Comparison of ENCODE assay signal across 1 cellular context in the genomic region with DNA sequence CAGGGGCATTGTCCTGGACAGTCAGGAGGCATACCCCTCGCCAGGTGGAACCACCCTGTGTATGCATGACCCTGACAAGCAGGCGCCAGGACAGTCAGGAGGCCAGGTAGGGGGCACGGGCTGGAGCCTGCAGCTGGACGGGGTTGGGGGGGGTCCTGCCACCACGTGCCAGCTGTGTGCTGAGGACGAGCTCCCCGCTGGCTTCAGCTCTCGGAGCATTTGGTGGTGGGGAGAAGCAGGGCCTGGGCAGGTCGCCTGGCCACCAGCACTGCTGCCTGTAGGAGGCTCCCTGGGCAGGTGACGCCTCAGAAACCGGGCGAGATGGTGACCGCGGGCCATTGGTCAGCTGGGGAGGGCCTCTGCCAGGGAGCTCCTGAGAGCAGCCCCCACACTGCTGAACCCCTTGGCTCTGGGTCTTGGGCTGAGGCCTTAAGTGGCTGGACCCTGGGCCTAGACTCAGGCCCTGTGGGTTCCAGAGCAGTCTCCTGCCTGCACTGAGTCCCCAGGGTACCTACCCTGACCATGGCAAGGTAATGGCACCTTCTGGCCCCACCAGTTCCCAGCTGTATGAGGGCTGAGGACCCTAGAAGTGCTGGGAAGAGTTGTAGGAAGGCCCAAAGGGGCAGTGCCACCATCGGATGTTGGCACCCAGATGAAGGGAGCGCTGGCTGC.
A peak's percentile ranks its signal among the peaks of the same experiment; 100 is the strongest.
TF ChIP-seq lines count a peak whose summit lies in the region.

No MANE protein-coding gene starts in this region.

TF ChIP-seq in HepG2, 621 proteins besides CTCF, POLR2A, EP300 and RAD21 (continued from another document and continues in another):
- TF ChIP-seq PAF1 (CRISPR knock-in tag; IDR thresholded peaks at IDR 0.05) (peak; percentile 74; the same call in 1 of the 2 replicates), NONO (IDR thresholded peaks at IDR 0.05) (no peak), NONO (CRISPR knock-in tag; conservative IDR thresholded peaks at IDR 0.05) (no peak), SP4 (CRISPR knock-in tag; IDR thresholded peaks at IDR 0.05) (no peak), HOXA9 (CRISPR knock-in tag; IDR thresholded peaks at IDR 0.05; ENCODE audit: borderline replicate concordance) (no peak), IKZF4 (CRISPR knock-in tag; IDR thresholded peaks at IDR 0.05; ENCODE audit: borderline replicate concordance, low read depth, not compliant biosample characterization) (no peak), ZNF460 (CRISPR knock-in tag; IDR thresholded peaks at IDR 0.05; ENCODE audit: borderline replicate concordance) (no peak), PHF5A (CRISPR knock-in tag; IDR thresholded peaks at IDR 0.05; ENCODE audit: low read depth, unreplicated experiment) (peak; percentile 18), HIVEP1 (CRISPR knock-in tag; IDR thresholded peaks at IDR 0.05) (peak; percentile 84), ZFP82 (CRISPR knock-in tag; IDR thresholded peaks at IDR 0.05; ENCODE audit: borderline replicate concordance) (0 out of 2 replicates have a peak, but pooled peaks have one; percentile 3), FOXP1 (IDR thresholded peaks at IDR 0.05) (no peak), FOXP1 (CRISPR knock-in tag; IDR thresholded peaks at IDR 0.05) (no peak), ZKSCAN8 (CRISPR knock-in tag; IDR thresholded peaks at IDR 0.05; ENCODE audit: borderline replicate concordance) (peak; percentile 58; the same call in 1 of the 2 replicates), ZNF12 (CRISPR knock-in tag; IDR thresholded peaks at IDR 0.05) (peak; percentile 19; the same call in 1 of the 2 replicates), ARHGAP35 (CRISPR knock-in tag; IDR thresholded peaks at IDR 0.05; ENCODE audit: borderline replicate concordance) (0 out of 2 replicates have a peak, but pooled peaks have one; percentile 58), CENPT (CRISPR knock-in tag; IDR thresholded peaks at IDR 0.05; ENCODE audit: low read depth) (peak; percentile 69; the same call in 1 of the 2 replicates), CREM (IDR thresholded peaks at IDR 0.05) (no peak), CREM (CRISPR knock-in tag; IDR thresholded peaks at IDR 0.05) (peak; percentile 29; the same call in 1 of the 2 replicates), ZNF724P (CRISPR knock-in tag; IDR thresholded peaks at IDR 0.05; ENCODE audit: borderline replicate concordance) (peak; percentile 38; the same call in 1 of the 2 replicates), ARID2 (CRISPR knock-in tag; IDR thresholded peaks at IDR 0.05; ENCODE audit: borderline replicate concordance) (peak; percentile 89; the same call in 1 of the 2 replicates), POGZ (CRISPR knock-in tag; IDR thresholded peaks at IDR 0.05) (peak; percentile 70; the same call in 1 of the 2 replicates), ZNF20 (CRISPR knock-in tag; IDR thresholded peaks at IDR 0.05) (peak; percentile 96), ZNF788 (CRISPR knock-in tag; IDR thresholded peaks at IDR 0.05; ENCODE audit: borderline replicate concordance) (peak; percentile 34), ZNF138 (CRISPR knock-in tag; IDR thresholded peaks at IDR 0.05; ENCODE audit: low read depth) (no peak)
- TF ChIP-seq, protein P1, sequence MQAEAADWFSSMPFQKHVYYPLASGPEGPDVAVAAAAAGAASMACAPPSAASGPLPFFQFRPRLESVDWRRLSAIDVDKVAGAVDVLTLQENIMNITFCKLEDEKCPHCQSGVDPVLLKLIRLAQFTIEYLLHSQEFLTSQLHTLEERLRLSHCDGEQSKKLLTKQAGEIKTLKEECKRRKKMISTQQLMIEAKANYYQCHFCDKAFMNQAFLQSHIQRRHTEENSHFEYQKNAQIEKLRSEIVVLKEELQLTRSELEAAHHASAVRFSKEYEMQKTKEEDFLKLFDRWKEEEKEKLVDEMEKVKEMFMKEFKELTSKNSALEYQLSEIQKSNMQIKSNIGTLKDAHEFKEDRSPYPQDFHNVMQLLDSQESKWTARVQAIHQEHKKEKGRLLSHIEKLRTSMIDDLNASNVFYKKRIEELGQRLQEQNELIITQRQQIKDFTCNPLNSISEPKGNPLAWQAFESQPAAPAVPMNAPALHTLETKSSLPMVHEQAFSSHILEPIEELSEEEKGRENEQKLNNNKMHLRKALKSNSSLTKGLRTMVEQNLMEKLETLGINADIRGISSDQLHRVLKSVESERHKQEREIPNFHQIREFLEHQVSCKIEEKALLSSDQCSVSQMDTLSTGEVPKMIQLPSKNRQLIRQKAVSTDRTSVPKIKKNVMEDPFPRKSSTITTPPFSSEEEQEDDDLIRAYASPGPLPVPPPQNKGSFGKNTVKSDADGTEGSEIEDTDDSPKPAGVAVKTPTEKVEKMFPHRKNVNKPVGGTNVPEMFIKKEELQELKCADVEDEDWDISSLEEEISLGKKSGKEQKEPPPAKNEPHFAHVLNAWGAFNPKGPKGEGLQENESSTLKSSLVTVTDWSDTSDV (CRISPR knock-in tag; IDR thresholded peaks at IDR 0.05) = peak; percentile 77; the same call in 1 of the 2 replicates
- TF ChIP-seq, protein P2, sequence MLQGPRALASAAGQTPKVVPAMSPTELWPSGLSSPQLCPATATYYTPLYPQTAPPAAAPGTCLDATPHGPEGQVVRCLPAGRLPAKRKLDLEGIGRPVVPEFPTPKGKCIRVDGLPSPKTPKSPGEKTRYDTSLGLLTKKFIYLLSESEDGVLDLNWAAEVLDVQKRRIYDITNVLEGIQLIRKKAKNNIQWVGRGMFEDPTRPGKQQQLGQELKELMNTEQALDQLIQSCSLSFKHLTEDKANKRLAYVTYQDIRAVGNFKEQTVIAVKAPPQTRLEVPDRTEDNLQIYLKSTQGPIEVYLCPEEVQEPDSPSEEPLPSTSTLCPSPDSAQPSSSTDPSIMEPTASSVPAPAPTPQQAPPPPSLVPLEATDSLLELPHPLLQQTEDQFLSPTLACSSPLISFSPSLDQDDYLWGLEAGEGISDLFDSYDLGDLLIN (CRISPR knock-in tag; IDR thresholded peaks at IDR 0.05; ENCODE audit: borderline replicate concordance) = peak; percentile 52; the same call in 1 of the 2 replicates
- TF ChIP-seq, protein P3, sequence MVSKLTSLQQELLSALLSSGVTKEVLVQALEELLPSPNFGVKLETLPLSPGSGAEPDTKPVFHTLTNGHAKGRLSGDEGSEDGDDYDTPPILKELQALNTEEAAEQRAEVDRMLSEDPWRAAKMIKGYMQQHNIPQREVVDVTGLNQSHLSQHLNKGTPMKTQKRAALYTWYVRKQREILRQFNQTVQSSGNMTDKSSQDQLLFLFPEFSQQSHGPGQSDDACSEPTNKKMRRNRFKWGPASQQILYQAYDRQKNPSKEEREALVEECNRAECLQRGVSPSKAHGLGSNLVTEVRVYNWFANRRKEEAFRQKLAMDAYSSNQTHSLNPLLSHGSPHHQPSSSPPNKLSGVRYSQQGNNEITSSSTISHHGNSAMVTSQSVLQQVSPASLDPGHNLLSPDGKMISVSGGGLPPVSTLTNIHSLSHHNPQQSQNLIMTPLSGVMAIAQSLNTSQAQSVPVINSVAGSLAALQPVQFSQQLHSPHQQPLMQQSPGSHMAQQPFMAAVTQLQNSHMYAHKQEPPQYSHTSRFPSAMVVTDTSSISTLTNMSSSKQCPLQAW (CRISPR knock-in tag; IDR thresholded peaks at IDR 0.05) = peak; percentile 59; the same call in 1 of the 2 replicates
- TF ChIP-seq, protein P4, sequence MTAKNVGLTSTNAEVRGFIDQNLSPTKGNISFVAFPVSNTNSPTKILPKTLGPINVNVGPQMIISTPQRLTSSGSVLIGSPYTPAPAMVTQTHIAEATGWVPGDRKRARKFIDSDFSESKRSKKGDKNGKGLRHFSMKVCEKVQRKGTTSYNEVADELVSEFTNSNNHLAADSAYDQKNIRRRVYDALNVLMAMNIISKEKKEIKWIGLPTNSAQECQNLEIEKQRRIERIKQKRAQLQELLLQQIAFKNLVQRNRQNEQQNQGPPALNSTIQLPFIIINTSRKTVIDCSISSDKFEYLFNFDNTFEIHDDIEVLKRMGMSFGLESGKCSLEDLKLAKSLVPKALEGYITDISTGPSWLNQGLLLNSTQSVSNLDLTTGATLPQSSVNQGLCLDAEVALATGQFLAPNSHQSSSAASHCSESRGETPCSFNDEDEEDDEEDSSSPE (CRISPR knock-in tag; IDR thresholded peaks at IDR 0.05) = no peak; the same call in 1 of the 2 replicates
- TF ChIP-seq, protein P5, sequence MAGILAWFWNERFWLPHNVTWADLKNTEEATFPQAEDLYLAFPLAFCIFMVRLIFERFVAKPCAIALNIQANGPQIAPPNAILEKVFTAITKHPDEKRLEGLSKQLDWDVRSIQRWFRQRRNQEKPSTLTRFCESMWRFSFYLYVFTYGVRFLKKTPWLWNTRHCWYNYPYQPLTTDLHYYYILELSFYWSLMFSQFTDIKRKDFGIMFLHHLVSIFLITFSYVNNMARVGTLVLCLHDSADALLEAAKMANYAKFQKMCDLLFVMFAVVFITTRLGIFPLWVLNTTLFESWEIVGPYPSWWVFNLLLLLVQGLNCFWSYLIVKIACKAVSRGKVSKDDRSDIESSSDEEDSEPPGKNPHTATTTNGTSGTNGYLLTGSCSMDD (CRISPR knock-in tag; IDR thresholded peaks at IDR 0.05) = 0 out of 2 replicates have a peak, but pooled peaks have one; percentile 18
- TF ChIP-seq, protein P6, sequence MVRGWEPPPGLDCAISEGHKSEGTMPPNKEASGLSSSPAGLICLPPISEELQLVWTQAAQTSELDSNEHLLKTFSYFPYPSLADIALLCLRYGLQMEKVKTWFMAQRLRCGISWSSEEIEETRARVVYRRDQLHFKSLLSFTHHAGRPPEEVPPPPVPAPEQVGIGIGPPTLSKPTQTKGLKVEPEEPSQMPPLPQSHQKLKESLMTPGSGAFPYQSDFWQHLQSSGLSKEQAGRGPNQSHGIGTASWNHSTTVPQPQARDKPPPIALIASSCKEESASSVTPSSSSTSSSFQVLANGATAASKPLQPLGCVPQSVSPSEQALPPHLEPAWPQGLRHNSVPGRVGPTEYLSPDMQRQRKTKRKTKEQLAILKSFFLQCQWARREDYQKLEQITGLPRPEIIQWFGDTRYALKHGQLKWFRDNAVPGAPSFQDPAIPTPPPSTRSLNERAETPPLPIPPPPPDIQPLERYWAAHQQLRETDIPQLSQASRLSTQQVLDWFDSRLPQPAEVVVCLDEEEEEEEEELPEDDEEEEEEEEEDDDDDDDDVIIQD (CRISPR knock-in tag; IDR thresholded peaks at IDR 0.05; ENCODE audit: low read depth) = peak; percentile 18
- TF ChIP-seq, protein P7, sequence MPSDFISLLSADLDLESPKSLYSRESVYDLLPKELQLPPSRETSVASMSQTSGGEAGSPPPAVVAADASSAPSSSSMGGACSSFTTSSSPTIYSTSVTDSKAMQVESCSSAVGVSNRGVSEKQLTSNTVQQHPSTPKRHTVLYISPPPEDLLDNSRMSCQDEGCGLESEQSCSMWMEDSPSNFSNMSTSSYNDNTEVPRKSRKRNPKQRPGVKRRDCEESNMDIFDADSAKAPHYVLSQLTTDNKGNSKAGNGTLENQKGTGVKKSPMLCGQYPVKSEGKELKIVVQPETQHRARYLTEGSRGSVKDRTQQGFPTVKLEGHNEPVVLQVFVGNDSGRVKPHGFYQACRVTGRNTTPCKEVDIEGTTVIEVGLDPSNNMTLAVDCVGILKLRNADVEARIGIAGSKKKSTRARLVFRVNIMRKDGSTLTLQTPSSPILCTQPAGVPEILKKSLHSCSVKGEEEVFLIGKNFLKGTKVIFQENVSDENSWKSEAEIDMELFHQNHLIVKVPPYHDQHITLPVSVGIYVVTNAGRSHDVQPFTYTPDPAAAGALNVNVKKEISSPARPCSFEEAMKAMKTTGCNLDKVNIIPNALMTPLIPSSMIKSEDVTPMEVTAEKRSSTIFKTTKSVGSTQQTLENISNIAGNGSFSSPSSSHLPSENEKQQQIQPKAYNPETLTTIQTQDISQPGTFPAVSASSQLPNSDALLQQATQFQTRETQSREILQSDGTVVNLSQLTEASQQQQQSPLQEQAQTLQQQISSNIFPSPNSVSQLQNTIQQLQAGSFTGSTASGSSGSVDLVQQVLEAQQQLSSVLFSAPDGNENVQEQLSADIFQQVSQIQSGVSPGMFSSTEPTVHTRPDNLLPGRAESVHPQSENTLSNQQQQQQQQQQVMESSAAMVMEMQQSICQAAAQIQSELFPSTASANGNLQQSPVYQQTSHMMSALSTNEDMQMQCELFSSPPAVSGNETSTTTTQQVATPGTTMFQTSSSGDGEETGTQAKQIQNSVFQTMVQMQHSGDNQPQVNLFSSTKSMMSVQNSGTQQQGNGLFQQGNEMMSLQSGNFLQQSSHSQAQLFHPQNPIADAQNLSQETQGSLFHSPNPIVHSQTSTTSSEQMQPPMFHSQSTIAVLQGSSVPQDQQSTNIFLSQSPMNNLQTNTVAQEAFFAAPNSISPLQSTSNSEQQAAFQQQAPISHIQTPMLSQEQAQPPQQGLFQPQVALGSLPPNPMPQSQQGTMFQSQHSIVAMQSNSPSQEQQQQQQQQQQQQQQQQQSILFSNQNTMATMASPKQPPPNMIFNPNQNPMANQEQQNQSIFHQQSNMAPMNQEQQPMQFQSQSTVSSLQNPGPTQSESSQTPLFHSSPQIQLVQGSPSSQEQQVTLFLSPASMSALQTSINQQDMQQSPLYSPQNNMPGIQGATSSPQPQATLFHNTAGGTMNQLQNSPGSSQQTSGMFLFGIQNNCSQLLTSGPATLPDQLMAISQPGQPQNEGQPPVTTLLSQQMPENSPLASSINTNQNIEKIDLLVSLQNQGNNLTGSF (CRISPR knock-in tag; IDR thresholded peaks at IDR 0.05) = peak; percentile 47; the same call in 1 of the 2 replicates
- TF ChIP-seq, protein P8, sequence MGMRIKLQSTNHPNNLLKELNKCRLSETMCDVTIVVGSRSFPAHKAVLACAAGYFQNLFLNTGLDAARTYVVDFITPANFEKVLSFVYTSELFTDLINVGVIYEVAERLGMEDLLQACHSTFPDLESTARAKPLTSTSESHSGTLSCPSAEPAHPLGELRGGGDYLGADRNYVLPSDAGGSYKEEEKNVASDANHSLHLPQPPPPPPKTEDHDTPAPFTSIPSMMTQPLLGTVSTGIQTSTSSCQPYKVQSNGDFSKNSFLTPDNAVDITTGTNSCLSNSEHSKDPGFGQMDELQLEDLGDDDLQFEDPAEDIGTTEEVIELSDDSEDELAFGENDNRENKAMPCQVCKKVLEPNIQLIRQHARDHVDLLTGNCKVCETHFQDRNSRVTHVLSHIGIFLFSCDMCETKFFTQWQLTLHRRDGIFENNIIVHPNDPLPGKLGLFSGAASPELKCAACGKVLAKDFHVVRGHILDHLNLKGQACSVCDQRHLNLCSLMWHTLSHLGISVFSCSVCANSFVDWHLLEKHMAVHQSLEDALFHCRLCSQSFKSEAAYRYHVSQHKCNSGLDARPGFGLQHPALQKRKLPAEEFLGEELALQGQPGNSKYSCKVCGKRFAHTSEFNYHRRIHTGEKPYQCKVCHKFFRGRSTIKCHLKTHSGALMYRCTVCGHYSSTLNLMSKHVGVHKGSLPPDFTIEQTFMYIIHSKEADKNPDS (CRISPR knock-in tag; IDR thresholded peaks at IDR 0.05) = peak; percentile 76; the same call in 1 of the 2 replicates
- TF ChIP-seq, protein P9, sequence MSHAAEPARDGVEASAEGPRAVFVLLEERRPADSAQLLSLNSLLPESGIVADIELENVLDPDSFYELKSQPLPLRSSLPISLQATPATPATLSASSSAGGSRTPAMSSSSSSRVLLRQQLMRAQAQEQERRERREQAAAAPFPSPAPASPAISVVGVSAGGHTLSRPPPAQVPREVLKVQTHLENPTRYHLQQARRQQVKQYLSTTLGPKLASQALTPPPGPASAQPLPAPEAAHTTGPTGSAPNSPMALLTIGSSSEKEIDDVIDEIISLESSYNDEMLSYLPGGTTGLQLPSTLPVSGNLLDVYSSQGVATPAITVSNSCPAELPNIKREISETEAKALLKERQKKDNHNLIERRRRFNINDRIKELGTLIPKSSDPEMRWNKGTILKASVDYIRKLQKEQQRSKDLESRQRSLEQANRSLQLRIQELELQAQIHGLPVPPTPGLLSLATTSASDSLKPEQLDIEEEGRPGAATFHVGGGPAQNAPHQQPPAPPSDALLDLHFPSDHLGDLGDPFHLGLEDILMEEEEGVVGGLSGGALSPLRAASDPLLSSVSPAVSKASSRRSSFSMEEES (CRISPR knock-in tag; IDR thresholded peaks at IDR 0.05) = peak; percentile 37; the same call in 1 of the 2 replicates
